In the genomic region with DNA sequence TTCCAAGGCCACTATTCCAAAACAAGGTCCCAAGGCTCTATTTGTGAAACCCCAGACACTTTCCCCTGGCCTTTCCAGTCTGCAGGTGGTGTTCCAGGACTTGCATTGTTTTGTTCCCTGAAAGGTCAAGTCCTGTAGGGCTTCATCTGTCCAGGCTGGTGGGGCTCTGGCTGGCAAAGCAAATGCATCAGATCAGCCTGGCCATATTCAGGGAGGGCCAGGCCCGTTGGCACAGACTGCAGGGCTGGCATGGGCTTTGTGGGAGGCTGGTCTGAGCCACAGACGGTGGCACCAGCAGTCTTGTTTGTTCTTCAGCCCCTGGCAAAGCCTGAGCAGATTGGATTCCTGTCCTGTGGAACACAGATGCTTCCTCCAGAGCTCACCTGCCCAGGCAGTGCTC, we compare ENCODE assay signal across 32 cellular contexts.
A peak's percentile ranks its signal among the peaks of the same experiment; 100 is the strongest.
DNase-seq lines count a peak whose midpoint lies in the region; ATAC-seq, FAIRE-seq and TF ChIP-seq lines count a peak whose summit lies in the region.
"Had no signal": no experiment of that assay in that cellular context is flagged by ENCODE, and none has a peak within 500 bp of the region (broad histone marks: within the 10 kb centered on the region; RNA-seq: fewer than 3 reads in every experiment).

No MANE protein-coding gene starts in this region.

- peaks cover 5 to 14% of the 10 kb centered on the region in 2 donors for H3K4me1 ChIP-seq in lung (ENCODE audit: control insufficient read depth in 2 of 2, insufficient read depth in 2 of 2, low read length in 2 of 2)
- H3K4me1 ChIP-seq: BLaER1, Caco-2, colonic mucosa had no signal

- TF ChIP-seq CTCF in C4-2B (conservative IDR thresholded peaks at IDR 0.05) (no peak), lung (IDR thresholded peaks at IDR 0.05; ENCODE audit: control extremely low read depth, extremely low read depth) (no peak)

- H3K9me3 ChIP-seq in lung (ENCODE audit: control insufficient read depth in 2 of 2, insufficient read depth in 1 of 2, low read length in 1 of 2): no peaks in the 10 kb centered on the region
- H3K9me3 ChIP-seq: BLaER1, Caco-2, colonic mucosa had no signal

- ATAC-seq in lung (ENCODE audit: insufficient read depth, low FRiP score) (no peak), HG03342 (IDR thresholded peaks at IDR 0.05; ENCODE audit: unreplicated experiment) (no peak)
- ATAC-seq: activated T-cell treated with anti-CD3 and anti-CD28 coated beads, Interleukin-2, amount 50 U/mL, for 4 hours; esophagus mucosa; natural killer cell treated with Interleukin-12 subunit alpha and Interleukin-12 subunit beta and Interleukin-15 and Interleukin-18, amount 100 ng/mL, for 72 hours had no signal

- H3K27ac ChIP-seq in C4-2B (peak overlapping the region; percentile 80), lung (ENCODE audit: low read depth in 1 of 2, low read length in 1 of 2) (peak overlapping the region; percentile 16 to 56)
- H3K27ac ChIP-seq: BLaER1, brain microvascular endothelial cell, colonic mucosa, KMS-11, WERI-Rb-1 had no signal

- no peaks in the 10 kb centered on the region for H3K36me3 ChIP-seq in lung (ENCODE audit: control insufficient read depth in 2 of 2, insufficient read depth in 2 of 2, low read length in 2 of 2)
- H3K36me3 ChIP-seq: BLaER1, brain microvascular endothelial cell, colonic mucosa, WERI-Rb-1 had no signal

- H3K27me3 ChIP-seq in lung (ENCODE audit: control insufficient read depth, insufficient read depth): no peaks in the 10 kb centered on the region
- H3K27me3 ChIP-seq: BLaER1, brain microvascular endothelial cell, colonic mucosa had no signal

- POLR2A ChIA-PET in HEK293T (lab: Yijun Ruan, JAX): no interaction called here

- 61 to 87% methylated on average over 2 of the region's 2 CpGs for WGBS in lung, 2 donors

- no peak overlapping the region for H3K4me3 ChIP-seq in lung
- H3K4me3 ChIP-seq: BLaER1, colonic mucosa had no signal

- FAIRE-seq in urothelium cell line (lab: Jason Lieb, UNC): no peak
- FAIRE-seq: frontal cortex had no signal

- CTCF ChIA-PET in HEK293T (lab: Yijun Ruan, JAX): no interaction called here

- DNase-seq in NCI-H2196 treated with DMSO at 0.1 percent for 48 hours (lab: John Stamatoyannopoulos, UW; ENCODE audit: unreplicated experiment): peak; percentile 64
- DNase-seq in dermis blood vessel endothelial cell: peak; percentile 16
- DNase-seq in lung (ENCODE audit: low spot score): no peak
- no peak for DNase-seq in stimulated activated CD4-positive, alpha-beta T cell treated with anti-CD3 and anti-CD28 coated beads, Interleukin-4, amount 100 ng/mL, for 24 hours
- DNase-seq in urothelium cell line (ENCODE audit: low spot score): no peak
- no peak for DNase-seq in HEK293T (ENCODE audit: extremely low spot score)
- DNase-seq: ACHN; activated CD4-positive, alpha-beta T cell treated with anti-CD3 and anti-CD28 coated beads, Interleukin-2, amount 10 ng/mL, durations not matched to agents 7 days and 5 days; activated naive CD4-positive, alpha-beta T cell; activated T-cell treated with anti-CD3 and anti-CD28 coated beads, Interleukin-2, amount 50 U/mL, for 4 hours; brain microvascular endothelial cell; Caco-2; colonic mucosa; effector memory CD4-positive, alpha-beta T cell; HFFc6; hippocampal formation; midbrain; NCI-H1417 treated with DMSO at 0.1 percent for 48 hours; NCI-H2107; NCI-H446 treated with DMSO at 0.1 percent for 48 hours; retina; SHP77; stimulated activated CD4-positive, alpha-beta T cell treated with anti-CD3 and anti-CD28 coated beads, Interleukin-2, amount 100 ng/mL, for 24 hours; trophoblast cell; WERI-Rb-1 had no signal

TF ChIP-seq in HEK293T, 16 proteins besides CTCF, POLR2A, EP300 and RAD21:
- no peak for TF ChIP-seq FOXK2 (IDR thresholded peaks at IDR 0.05)
- TF ChIP-seq SUZ12 (IDR thresholded peaks at IDR 0.05): no peak
- no peak for TF ChIP-seq NFRKB (IDR thresholded peaks at IDR 0.05)
- TF ChIP-seq, protein P1, sequence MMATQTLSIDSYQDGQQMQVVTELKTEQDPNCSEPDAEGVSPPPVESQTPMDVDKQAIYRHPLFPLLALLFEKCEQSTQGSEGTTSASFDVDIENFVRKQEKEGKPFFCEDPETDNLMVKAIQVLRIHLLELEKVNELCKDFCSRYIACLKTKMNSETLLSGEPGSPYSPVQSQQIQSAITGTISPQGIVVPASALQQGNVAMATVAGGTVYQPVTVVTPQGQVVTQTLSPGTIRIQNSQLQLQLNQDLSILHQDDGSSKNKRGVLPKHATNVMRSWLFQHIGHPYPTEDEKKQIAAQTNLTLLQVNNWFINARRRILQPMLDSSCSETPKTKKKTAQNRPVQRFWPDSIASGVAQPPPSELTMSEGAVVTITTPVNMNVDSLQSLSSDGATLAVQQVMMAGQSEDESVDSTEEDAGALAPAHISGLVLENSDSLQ (IDR thresholded peaks at IDR 0.05): no peak
- TF ChIP-seq ARNT (IDR thresholded peaks at IDR 0.05): no peak
- no peak for TF ChIP-seq FOXM1 (IDR thresholded peaks at IDR 0.05; ENCODE audit: borderline replicate concordance)
- no peak for TF ChIP-seq ELF4 (IDR thresholded peaks at IDR 0.05)
- TF ChIP-seq CTBP1 (IDR thresholded peaks at IDR 0.05; ENCODE audit: borderline replicate concordance): no peak
- TF ChIP-seq TARDBP (IDR thresholded peaks at IDR 0.05): no peak
- TF ChIP-seq ZNF384 (IDR thresholded peaks at IDR 0.05): no peak
- TF ChIP-seq FOXA1 (IDR thresholded peaks at IDR 0.05): no peak

Comparison
In these comparisons a context has a peak if more than half of its experiments do, and no peak if none do; other contexts are left out.
1. DNase-seq: peak in NCI-H2196 treated with DMSO at 0.1 percent for 48 hours (single experiment) and dermis blood vessel endothelial cell (single experiment); none in lung (single experiment), stimulated activated CD4-positive, alpha-beta T cell treated with anti-CD3 and anti-CD28 coated beads, Interleukin-4, amount 100 ng/mL, for 24 hours (single experiment), urothelium cell line (single experiment) and HEK293T (single experiment).